Comparison of ENCODE assay signal across 20 cellular contexts in the genomic region with DNA sequence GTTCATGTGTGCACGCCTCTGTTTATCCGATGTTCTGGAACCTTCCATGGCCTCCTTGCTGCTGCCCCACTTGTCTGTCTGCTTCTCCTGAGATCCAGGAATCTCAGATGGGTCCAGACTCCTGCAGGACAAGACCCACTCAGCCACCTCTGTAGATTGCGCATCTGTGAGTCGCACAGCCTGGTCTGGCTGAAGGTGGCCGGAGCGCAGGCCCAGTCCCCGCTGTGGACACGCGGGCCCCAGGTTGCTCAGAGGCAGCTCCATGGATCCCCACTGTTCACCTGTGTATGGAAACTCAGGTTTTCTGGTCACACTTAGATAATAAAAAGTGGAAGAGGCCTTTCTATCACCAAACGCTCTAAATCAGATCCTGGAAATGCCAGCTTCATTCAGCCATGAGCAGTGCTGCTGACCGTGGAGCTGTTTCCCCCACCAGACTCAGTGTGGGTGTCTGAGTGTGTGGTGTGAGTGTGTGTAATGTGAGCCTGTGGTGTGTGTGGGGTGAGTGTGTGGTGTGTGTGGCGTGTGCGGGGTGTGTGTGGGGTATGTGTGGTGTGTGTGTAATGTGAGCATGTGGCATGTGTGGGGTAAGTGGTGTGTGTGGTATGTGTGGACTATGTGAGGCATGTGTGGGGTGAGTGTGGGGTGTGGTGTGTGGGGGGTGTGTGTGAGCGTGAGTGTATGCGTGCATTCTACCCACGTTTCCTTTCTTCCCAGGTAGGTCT. TPM values are rescaled to one million over a fixed set of nuclear protein-coding genes. Genes with fewer than 3 reads are reported as not detected.
DNase-seq lines count a peak whose midpoint lies in the region; ATAC-seq, FAIRE-seq and TF ChIP-seq lines count a peak whose summit lies in the region.
"Had no signal": no experiment of that assay in that cellular context is flagged by ENCODE, and none has a peak within 500 bp of the region (broad histone marks: within the 10 kb centered on the region; RNA-seq: fewer than 3 reads in every experiment).

No MANE protein-coding gene starts in this region.

- H3K4me1 ChIP-seq in HepG2 (ENCODE audit: insufficient read depth, low read length) = peaks cover 20% of the 10 kb centered on the region
- H3K4me1 ChIP-seq in right lobe of liver = peaks cover 0 to 11% (median 5%) of the 10 kb centered on the region in 4 donors
- peaks cover 10 to 11% of the 10 kb centered on the region in 2 donors for H3K4me1 ChIP-seq in neuronal stem cell (ENCODE audit: control insufficient read depth in 2 of 2, insufficient read depth in 1 of 2, low read depth in 1 of 2, low read length in 2 of 2)
- peaks cover 1% of the 10 kb centered on the region for H3K4me1 ChIP-seq in vagina

- TF ChIP-seq EP300 in HepG2 (IDR thresholded peaks at IDR 0.05; ENCODE audit: low read depth in 2 of 2, low read length in 2 of 2) = no peak
- no peak for TF ChIP-seq EP300 in HepG2 (CRISPR knock-in tag; IDR thresholded peaks at IDR 0.05; ENCODE audit: borderline replicate concordance)

- no peak overlapping the region for H4K8ac ChIP-seq in neuronal stem cell (ENCODE audit: low read depth, low read length)

- H3K4me3 ChIP-seq in HepG2 (replicated peaks in 1 of 3; ENCODE audit: insufficient read depth in 1 of 3, low read depth in 2 of 3, low read length in 3 of 3) = no peak overlapping the region
- no peak overlapping the region for H3K4me3 ChIP-seq in right lobe of liver
- H3K4me3 ChIP-seq in neuronal stem cell (ENCODE audit: low read length in 2 of 2) = peak overlapping the region in 1 of 2 donors; percentile 51
- no peak overlapping the region for H3K4me3 ChIP-seq in vagina
- no peak overlapping the region for H3K4me3 ChIP-seq in coronary artery

- BruUV-seq in HepG2 (replicated peaks; lab: Mats Ljungman, UMichigan) = no TSS peak

- in situ Hi-C loops in HepG2 (cut with HindIII; ENCODE audit: extremely low pct_ligation_motif_present, low pct_unique_long_range_greater_than_20kb) = no loop called here

- ATAC-seq in HepG2 (no peak), right lobe of liver (no peak), left lobe of liver (no peak)
- ATAC-seq: PC-3 had no signal

- no peak overlapping the region for H3K4ac ChIP-seq in neuronal stem cell (ENCODE audit: low read length)

- no peak overlapping the region for H2BK15ac ChIP-seq in neuronal stem cell (ENCODE audit: low read length)

- H2BK12ac ChIP-seq in neuronal stem cell (ENCODE audit: low read length) = peak overlapping the region; percentile 76

- H3K36me3 ChIP-seq in HepG2 (replicated peaks in 1 of 2; ENCODE audit: control insufficient read depth in 1 of 2, insufficient read depth in 2 of 2, low read length in 2 of 2) = peaks cover 3 to 5% of the 10 kb centered on the region in 2 experiments; a peak in 3 of 5 replicates
- H3K36me3 ChIP-seq in right lobe of liver = no peaks in the 10 kb centered on the region
- H3K36me3 ChIP-seq in neuronal stem cell (replicated peaks in 1 of 2; ENCODE audit: control insufficient read depth in 2 of 2, insufficient read depth in 2 of 2, low read length in 2 of 2) = peaks cover 0 to 5% of the 10 kb centered on the region in 2 donors
- H3K36me3 ChIP-seq in vagina = no peaks in the 10 kb centered on the region

- no peak overlapping the region for H3K4me2 ChIP-seq in HepG2 (ENCODE audit: low read depth, low read length)
- no peak overlapping the region for H3K4me2 ChIP-seq in neuronal stem cell (ENCODE audit: insufficient read depth, low read length, poor library complexity, severe bottlenecking)
- H3K4me2 ChIP-seq: KMS-11 had no signal

- TF ChIP-seq RAD21 in HepG2 (CRISPR knock-in tag; IDR thresholded peaks at IDR 0.05) = no peak

- no peak overlapping the region for H2BK5ac ChIP-seq in neuronal stem cell (ENCODE audit: low read length)

- no peak for TF ChIP-seq CTCF in HepG2 (CRISPR knock-in tag; IDR thresholded peaks at IDR 0.05)
- TF ChIP-seq CTCF in right lobe of liver (IDR thresholded peaks at IDR 0.05) = no peak
- no peak for TF ChIP-seq CTCF in vagina (IDR thresholded peaks at IDR 0.05)
- TF ChIP-seq CTCF in coronary artery (IDR thresholded peaks at IDR 0.05) = no peak

- H3K27ac ChIP-seq in HepG2 (ENCODE audit: extremely low read length, insufficient read depth, low read length) (no peak overlapping the region), right lobe of liver (no peak overlapping the region), neuronal stem cell (replicated peaks; ENCODE audit: low read length) (no peak overlapping the region), vagina (no peak overlapping the region), coronary artery (no peak overlapping the region)
- H3K27ac ChIP-seq: KMS-11 had no signal

- no peak overlapping the region for H2BK120ac ChIP-seq in neuronal stem cell (ENCODE audit: low read depth, low read length)

- POLR2A ChIA-PET in HepG2 (lab: Yijun Ruan, JAX) = no interaction called here

- no peak overlapping the region for H2AFZ ChIP-seq in HepG2 (ENCODE audit: low read length)
- H2AFZ ChIP-seq in neuronal stem cell (ENCODE audit: low read length) = no peak overlapping the region

- no peaks in the 10 kb centered on the region for H3K79me2 ChIP-seq in HepG2 (ENCODE audit: insufficient read depth, low read length)

- DNase-seq in HepG2 (ENCODE audit: low spot score) (no peak), right lobe of liver (no peak), kidney tubule cell (ENCODE audit: low spot score) (peak; percentile 16), neuronal stem cell (ENCODE audit: low spot score) (no peak), vagina (ENCODE audit: extremely low spot score in 2 of 2) (no peak), COLO829 (ENCODE audit: low spot score) (no peak), coronary artery (ENCODE audit: low spot score) (no peak), left lobe of liver (ENCODE audit: low spot score) (no peak)
- DNase-seq: NCI-H1092, NCI-H2107, NCI-H345, PC-3 had no signal

- no peak for TF ChIP-seq POLR2A in HepG2 (IDR thresholded peaks at IDR 0.05; ENCODE audit: insufficient read depth in 1 of 2, low read depth in 2 of 2, low read length in 2 of 2)
- no peak for TF ChIP-seq POLR2A in right lobe of liver (IDR thresholded peaks at IDR 0.05)
- TF ChIP-seq POLR2A in vagina (IDR thresholded peaks at IDR 0.05) = no peak

- H4K91ac ChIP-seq in neuronal stem cell (ENCODE audit: low read depth, low read length, poor library complexity) = no peak overlapping the region

- intact Hi-C loops in HepG2 (cut with micrococcal nuclease; ENCODE audit: unreplicated experiment) (loop anchor here (1.0 to 2.0 kb wide), 2 partner anchors 60 to 86 kb away; a partner anchor contains a TSS), right lobe of liver (cut with DNase I) (no loop called here), vagina (cut with DNase I) (no loop called here)

- no peak overlapping the region for H3K9ac ChIP-seq in HepG2 (ENCODE audit: insufficient read depth, low read depth, low read length)
- no peak overlapping the region for H3K9ac ChIP-seq in neuronal stem cell (ENCODE audit: low read depth, low read length, poor library complexity)
- H3K9ac ChIP-seq: KMS-11 had no signal

- H4K20me1 ChIP-seq in HepG2 (ENCODE audit: insufficient read depth, low read length) = no peaks in the 10 kb centered on the region

- CTCF ChIA-PET in HepG2 (lab: Yijun Ruan, JAX; ENCODE audit: low intra/inter-chr PET ratio, low total read pairs) = interaction anchor here (2.7 kb wide), 1 partner anchor 86 kb away, joined by 45 read pairs; no protein-coding TSS in a partner anchor

- WGBS in HepG2 (ENCODE audit: low lambda C conversion rate) = 95% methylated on average over 12 of the region's 16 CpGs
- 75% methylated on average over 7 of the region's 16 CpGs for WGBS in right lobe of liver (ENCODE audit: insufficient coverage, low coverage, low lambda C conversion rate, missing lambda C conversion rate)
- 100% methylated on average over 2 of the region's 16 CpGs; no CpG with 5 or more reads in 1 of the 2 donors for WGBS in neuronal stem cell (ENCODE audit: extremely low coverage in 2 of 2, insufficient read length in 2 of 2, insufficient replicate concordance in 1 of 2), 2 donors

- no peak overlapping the region for H3K18ac ChIP-seq in neuronal stem cell (ENCODE audit: low read length)

- no peak for FAIRE-seq in HepG2 (lab: Jason Lieb, UNC)
- FAIRE-seq: A204.1, D721Med, G401.6, GM12892, GM19239 had no signal

- peak overlapping the region; percentile 24 for H2AK5ac ChIP-seq in neuronal stem cell (ENCODE audit: low read depth, low read length)

- no peaks in the 10 kb centered on the region for H3K27me3 ChIP-seq in HepG2 (ENCODE audit: control insufficient read depth in 1 of 2, insufficient read depth in 2 of 2, low read length in 2 of 2)
- H3K27me3 ChIP-seq in right lobe of liver = no peaks in the 10 kb centered on the region
- H3K27me3 ChIP-seq in neuronal stem cell (ENCODE audit: control insufficient read depth in 3 of 3, insufficient read depth in 3 of 3, low read depth in 1 of 3, low read length in 3 of 3) = no peaks in the 10 kb centered on the region
- H3K27me3 ChIP-seq in vagina = no peaks in the 10 kb centered on the region

- H3K14ac ChIP-seq in neuronal stem cell (ENCODE audit: low read length) = no peak overlapping the region

- H3K23ac ChIP-seq in neuronal stem cell (ENCODE audit: low read depth, low read length, poor library complexity) = peak overlapping the region; percentile 56

- H3K79me1 ChIP-seq in neuronal stem cell (ENCODE audit: low read depth, low read length) = peaks cover 4% of the 10 kb centered on the region

- H3K9me3 ChIP-seq in HepG2 (ENCODE audit: low read length) = no peaks in the 10 kb centered on the region
- no peaks in the 10 kb centered on the region for H3K9me3 ChIP-seq in right lobe of liver
- peaks cover 0 to 5% of the 10 kb centered on the region in 2 donors for H3K9me3 ChIP-seq in neuronal stem cell (replicated peaks in 1 of 2; ENCODE audit: control insufficient read depth in 2 of 2, insufficient read depth in 1 of 2, low read depth in 1 of 2, low read length in 2 of 2)
- no peaks in the 10 kb centered on the region for H3K9me3 ChIP-seq in vagina

RNA-seq across cellular contexts. Expression of a gene that starts 59.5 kb away (rescaled TPM):
- 13.7 and 19.4 TPM in 2 replicates for total RNA-seq in HepG2 (2016; rRNA removed; fragmentation: Illumina TruSeq; extraction: Trizol)
- 2.3 and 3.4 TPM in 2 replicates for total RNA-seq in HepG2 (2016; cell fraction: cytosol; rRNA removed; fragmentation: Illumina TruSeq; extraction: Trizol; ENCODE audit: low read depth)
- total RNA-seq in HepG2 (2016; cell fraction: insoluble cytoplasmic fraction; rRNA removed; fragmentation: Illumina TruSeq; extraction: Trizol) = 10.9 and 20.3 TPM in 2 replicates
- 5.5 and 5.6 TPM in 2 replicates for total RNA-seq in HepG2 (2016; cell fraction: membrane; rRNA removed; fragmentation: Illumina TruSeq; extraction: Trizol)
- 24.6 and 25.3 TPM in 2 replicates for total RNA-seq in HepG2 (2016; cell fraction: nucleus; rRNA removed; fragmentation: Illumina TruSeq; extraction: Trizol)
- polyA plus RNA-seq in HepG2 (2011; rRNA removed) = 28.4 and 33.6 TPM in 2 replicates
- polyA plus RNA-seq in HepG2 (2011; cell fraction: cytosol; rRNA removed) = 13.6 and 15.2 TPM in 2 replicates
- polyA plus RNA-seq in HepG2 (2011; cell fraction: nucleus; rRNA removed) = 196 and 262 TPM in 2 replicates
- polyA plus RNA-seq in HepG2 (2012) = 26.3 and 28.9 TPM in 2 replicates
- polyA plus RNA-seq in HepG2 (2016; cell fraction: cytosol; fragmentation: Illumina TruSeq; extraction: Trizol; ENCODE audit: low read depth) = 1.1 and 1.3 TPM in 2 replicates
- 10.3 and 10.5 TPM in 2 replicates for polyA plus RNA-seq in HepG2 (2016; cell fraction: insoluble cytoplasmic fraction; fragmentation: Illumina TruSeq; extraction: Trizol; ENCODE audit: low read depth)
- 1.6 and 2.4 TPM in 2 replicates for polyA plus RNA-seq in HepG2 (2016; cell fraction: membrane; fragmentation: Illumina TruSeq; extraction: Trizol; ENCODE audit: low read depth)
- 57.7 and 66.1 TPM in 2 replicates for polyA plus RNA-seq in HepG2 (2016; cell fraction: nucleus; fragmentation: Illumina TruSeq; extraction: Trizol; ENCODE audit: insufficient read depth, low read depth)
- polyA minus RNA-seq in HepG2 (2011; rRNA and poly(A)+ RNA removed; ENCODE audit: low replicate concordance) = 39.0 and 75.0 TPM in 2 replicates
- polyA minus RNA-seq in HepG2 (2011; cell fraction: cytosol; rRNA and poly(A)+ RNA removed) = 16.7 and 21.1 TPM in 2 replicates
- 89.5 and 90.6 TPM in 2 replicates for polyA minus RNA-seq in HepG2 (2011; cell fraction: nucleus; rRNA and poly(A)+ RNA removed)
- 10 to 100 TPM in 5 of 6 experiments, 1 to 10 TPM in 1; 9.6 to 18.4 (median 11.7) TPM for total RNA-seq in right lobe of liver
- polyA plus RNA-seq in neuronal stem cell (2013, experiment 1 of 2) = 20.8 TPM
- 20.3 TPM for polyA plus RNA-seq in neuronal stem cell (2013, experiment 2 of 2)
- total RNA-seq in vagina = 45.4 TPM
- total RNA-seq in left lobe of liver = 14.9 TPM
- total RNA-seq: MCF 10A had no signal
- polyA plus RNA-seq: CD14-positive monocyte had no signal
